ENCODE assay signal across 8 cellular contexts in the genomic region with DNA sequence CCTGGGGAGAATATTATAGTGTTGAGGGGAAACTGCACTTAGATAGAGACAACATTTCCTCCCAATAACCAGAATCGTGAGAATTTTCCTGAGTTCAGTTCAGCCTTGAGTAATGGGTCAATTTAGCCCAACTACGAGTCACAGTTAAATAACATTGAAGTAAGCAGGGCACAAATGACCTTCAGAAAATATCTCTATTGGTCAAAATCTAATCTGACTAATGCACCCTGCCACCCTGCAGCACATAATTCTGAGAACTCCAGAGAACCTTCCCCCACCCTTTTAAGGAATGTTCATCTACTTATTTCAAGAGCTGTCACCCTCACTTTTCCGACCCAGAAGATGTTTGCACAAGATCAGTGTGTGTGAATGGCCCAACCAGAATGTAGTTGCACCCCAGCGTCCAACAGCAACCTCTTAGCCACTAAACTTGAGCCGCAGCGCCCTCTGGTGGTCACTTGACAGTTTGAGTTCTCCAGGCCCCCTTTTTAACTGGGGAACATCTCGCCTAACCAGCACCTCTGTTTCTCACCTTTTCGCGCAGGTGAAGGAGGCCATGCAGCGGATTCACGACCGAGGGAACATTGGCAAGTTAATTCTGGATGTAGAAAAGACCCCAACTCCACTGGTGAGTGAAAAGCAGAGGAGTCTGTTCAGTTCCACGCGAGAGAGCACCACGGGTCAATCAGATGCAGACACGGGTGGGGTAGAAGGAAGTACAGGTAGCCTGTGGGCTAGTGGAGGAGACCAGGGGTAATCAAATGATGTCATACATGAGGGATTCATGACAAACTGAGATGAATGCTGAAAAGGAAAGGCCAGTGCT. TPM values are rescaled to one million over a fixed set of nuclear protein-coding genes. Genes with fewer than 3 reads are reported as not detected.
DNase-seq lines count a peak whose midpoint lies in the region; ATAC-seq, FAIRE-seq and TF ChIP-seq lines count a peak whose summit lies in the region.

No MANE protein-coding gene starts in this region.

- H3K27me3 ChIP-seq in DOHH2 (ENCODE audit: control insufficient read depth, low read length): peaks cover 8% of the 10 kb centered on the region
- H3K27me3 ChIP-seq in GM12878 (replicated peaks in 1 of 2; ENCODE audit: control insufficient read depth in 2 of 2, insufficient read depth in 2 of 2, low read length in 1 of 2): no peaks in the 10 kb centered on the region
- H3K27me3 ChIP-seq in iPS DF 6.9 (ENCODE audit: control insufficient read depth, insufficient read depth, low read length): no peaks in the 10 kb centered on the region
- H3K27me3 ChIP-seq in spleen (replicated peaks in 1 of 7): peaks cover 0 to 27% (median 0%) of the 10 kb centered on the region in 7 donors

- H3K79me2 ChIP-seq in DOHH2 (ENCODE audit: control insufficient read depth, low read length) (no peaks in the 10 kb centered on the region), GM12878 (ENCODE audit: control insufficient read depth, insufficient read depth, low read length) (no peaks in the 10 kb centered on the region)

- ATAC-seq in GM12878 (peak; percentile 95), GM18873 (IDR thresholded peaks at IDR 0.05; ENCODE audit: low FRiP score, unreplicated experiment) (no peak)

- POLR2A ChIA-PET in GM12878 (lab: Charles Lee): no interaction called here

- H3K9me3 ChIP-seq in DOHH2 (ENCODE audit: control insufficient read depth, insufficient read depth, low read length): no peaks in the 10 kb centered on the region
- no peaks in the 10 kb centered on the region for H3K9me3 ChIP-seq in GM12878 (replicated peaks; ENCODE audit: control insufficient read depth, insufficient read depth, low read length)
- H3K9me3 ChIP-seq in iPS DF 6.9 (ENCODE audit: control insufficient read depth, insufficient read depth, low read length): no peaks in the 10 kb centered on the region
- no peaks in the 10 kb centered on the region for H3K9me3 ChIP-seq in spleen

- no peak overlapping the region for H2AFZ ChIP-seq in GM12878 (ENCODE audit: control insufficient read depth, low read depth, low read length)

- peak; percentile 96 for FAIRE-seq in GM12878 (lab: Jason Lieb, UNC)

- SMC1A ChIA-PET in GM12878 (lab: Charles Lee; ENCODE audit: uncharacterized antibody, unreplicated experiment): interaction anchor here (1.7 to 2.0 kb wide), 2 partner anchors 11 to 294 kb away, joined by 5 read pairs; no protein-coding TSS in a partner anchor

- 7% methylated on average over 16 of the region's 16 CpGs for WGBS in GM12878 (ENCODE audit: insufficient coverage, insufficient replicate concordance, low lambda C conversion rate, missing lambda C conversion rate)
- no CpG with 5 or more reads among the region's 16 CpGs for WGBS in iPS DF 6.9 (ENCODE audit: insufficient coverage, insufficient read length)
- 25 to 33% (median 31%) methylated on average over 16 of the region's 16 CpGs for WGBS in spleen, 5 donors

- peak; percentile 96 for TF ChIP-seq RAD21 in GM12878 (IDR thresholded peaks at IDR 0.05; ENCODE audit: insufficient read depth, low read depth, low read length)

- no peak overlapping the region for H3K4me2 ChIP-seq in DOHH2 (ENCODE audit: low read length)
- H3K4me2 ChIP-seq in GM12878 (ENCODE audit: control insufficient read depth, insufficient read depth): no peak overlapping the region

- no peak overlapping the region for H3K9ac ChIP-seq in GM12878 (ENCODE audit: control insufficient read depth, insufficient read depth, low read length)

- in situ Hi-C loops in GM12878 (cut with MboI): loop anchor here (5.0 kb wide), 1 partner anchor 294 kb away; no protein-coding TSS in a partner anchor

- TF ChIP-seq CTCF in DOHH2 (IDR thresholded peaks at IDR 0.05; ENCODE audit: low read depth, low read length, poor library complexity, severe bottlenecking): peak; percentile 80
- TF ChIP-seq CTCF in GM12878 (IDR thresholded peaks at IDR 0.05 in 2 of 3, conservative IDR thresholded peaks at IDR 0.05 in 1 of 3; ENCODE audit: control insufficient read depth in 2 of 3, extremely low read depth in 1 of 3, insufficient read depth in 1 of 3, low read depth in 3 of 3, low read length in 3 of 3): peak; percentile 68 to 90 (median 76)
- peak; percentile 47 to 80 (median 74) for TF ChIP-seq CTCF in spleen (IDR thresholded peaks at IDR 0.05 in 8 of 11, conservative IDR thresholded peaks at IDR 0.05 in 3 of 11)

- H3K36me3 ChIP-seq in DOHH2 (ENCODE audit: control insufficient read depth, low read length): no peaks in the 10 kb centered on the region
- H3K36me3 ChIP-seq in GM12878 (ENCODE audit: control insufficient read depth in 2 of 2, insufficient read depth in 2 of 2, low read length in 1 of 2): no peaks in the 10 kb centered on the region
- no peaks in the 10 kb centered on the region for H3K36me3 ChIP-seq in iPS DF 6.9 (ENCODE audit: control insufficient read depth, insufficient read depth, low read length)
- no peaks in the 10 kb centered on the region for H3K36me3 ChIP-seq in spleen

- H3K27ac ChIP-seq in DOHH2 (ENCODE audit: low read depth, low read length) (no peak overlapping the region), GM12878 (ENCODE audit: control insufficient read depth, insufficient read depth) (no peak overlapping the region), iPS DF 6.9 (ENCODE audit: low read length) (no peak overlapping the region), spleen (no peak overlapping the region)

- DNase-seq in H4 (ENCODE audit: low spot score): peak; percentile 57
- DNase-seq in NAMALWA (ENCODE audit: low spot score): peak; percentile 80
- peak; percentile 77 for DNase-seq in T-helper 9 cell
- no peak for DNase-seq in GM12878 (ENCODE audit: low read depth, low spot score)
- DNase-seq in iPS DF 6.9 (ENCODE audit: low read depth, low spot score): peak; percentile 97
- DNase-seq in spleen: peak; percentile 90

- H3K4me1 ChIP-seq in DOHH2 (ENCODE audit: control insufficient read depth, low read length): no peaks in the 10 kb centered on the region
- H3K4me1 ChIP-seq in GM12878 (ENCODE audit: control insufficient read depth, insufficient read depth, low read length): no peaks in the 10 kb centered on the region
- H3K4me1 ChIP-seq in iPS DF 6.9 (ENCODE audit: control insufficient read depth, insufficient read depth, low read length): peaks cover 4% of the 10 kb centered on the region; the same call in 1 of the 2 replicates
- H3K4me1 ChIP-seq in spleen: no peaks in the 10 kb centered on the region

- no peaks in the 10 kb centered on the region for H3F3A ChIP-seq in DOHH2 (ENCODE audit: control insufficient read depth, insufficient read depth)

- TF ChIP-seq EP300 in GM12878 (IDR thresholded peaks at IDR 0.05; ENCODE audit: borderline replicate concordance in 1 of 2, control insufficient read depth in 1 of 2, low read depth in 2 of 2, low read length in 2 of 2): no peak

- H3K4me3 ChIP-seq in DOHH2 (ENCODE audit: low read length) (no peak overlapping the region), GM12878 (no peak overlapping the region), iPS DF 6.9 (ENCODE audit: low read length) (no peak overlapping the region), spleen (no peak overlapping the region)

- intact Hi-C loops in GM12878 (cut with micrococcal nuclease; ENCODE audit: unreplicated experiment) (loop anchor here (1.0 to 10.0 kb wide), 4 partner anchors 19 to 737 kb away; no protein-coding TSS in a partner anchor), spleen (cut with DNase I; ENCODE audit: low total_unique reads) (loop anchor here (1.0 kb wide), 1 partner anchor 296 kb away; no protein-coding TSS in a partner anchor)

- no peak for TF ChIP-seq POLR2A in GM12878 (IDR thresholded peaks at IDR 0.05; ENCODE audit: low read depth, low read length)
- no peak for TF ChIP-seq POLR2A in spleen (IDR thresholded peaks at IDR 0.05)

- RAD21 ChIA-PET in GM12878 (lab: Charles Lee; ENCODE audit: unreplicated experiment): interaction anchor here (1.3 kb wide), 1 partner anchor 21 kb away, joined by 3 read pairs; no protein-coding TSS in a partner anchor

- BruUV-seq in GM12878 (replicated peaks; lab: Mats Ljungman, UMichigan): no TSS peak

- H3K9me2 ChIP-seq in DOHH2 (replicated peaks; ENCODE audit: control insufficient read depth, low read length): no peaks in the 10 kb centered on the region

- no peaks in the 10 kb centered on the region for H4K20me1 ChIP-seq in DOHH2 (ENCODE audit: control insufficient read depth, insufficient read depth, low read depth, low read length)
- H4K20me1 ChIP-seq in GM12878 (ENCODE audit: control insufficient read depth, insufficient read depth): no peaks in the 10 kb centered on the region

- CTCF ChIA-PET in GM12878 (lab: Yijun Ruan, JAX): interaction anchor here (0.8 to 2.3 kb wide), 11 partner anchors 11 to 297 kb away, joined by 3 to 12 read pairs (median 5); no protein-coding TSS in a partner anchor

TF ChIP-seq in GM12878, 131 proteins besides CTCF, POLR2A, EP300 and RAD21:
- TF ChIP-seq PAX5 (IDR thresholded peaks at IDR 0.05; ENCODE audit: borderline replicate concordance, low read depth, low read length) (no peak), SMC3 (IDR thresholded peaks at IDR 0.05; ENCODE audit: borderline replicate concordance, low read length) (peak; percentile 97), YY1 (IDR thresholded peaks at IDR 0.05; ENCODE audit: low read depth, low read length) (peak; percentile 59; the same call in 1 of the 2 replicates), NRF1 (conservative IDR thresholded peaks at IDR 0.05; ENCODE audit: low read depth, low read length) (no peak), CREB1 (IDR thresholded peaks at IDR 0.05; ENCODE audit: low read depth) (no peak), RUNX3 (IDR thresholded peaks at IDR 0.05; ENCODE audit: low read length) (peak; percentile 14; the same call in 1 of the 2 replicates), STAT1 (conservative IDR thresholded peaks at IDR 0.05) (no peak)

RNA-seq across cellular contexts. Expression of a gene that starts 50.8 kb away (rescaled TPM):
- total RNA-seq in H4 (2014; rRNA removed; shearing (Covaris generic)): 10.9 TPM in 2 replicates
- total RNA-seq in GM12878 (2013; cell fraction: nucleolus; rRNA removed): not detected in 2 replicates
- total RNA-seq in GM12878 (2014; rRNA removed) (not detected in 2 replicates), GM12878 (2014; rRNA removed; fragmentation: Illumina TruSeq; extraction: Trizol) (not detected in 2 replicates), GM12878 (2021) (not detected in 2 replicates), spleen (not detected)
- polyA plus RNA-seq in GM12878 (2011; ENCODE audit: low read depth): not detected
- polyA plus RNA-seq in GM12878 (2011; rRNA removed) (not detected in 2 replicates), GM12878 (2014; fragmentation: Illumina TruSeq; extraction: Trizol) (not detected in 2 replicates), GM12878 (2014; fragmentation: Nextera tagmentation; extraction: Ambion mirVana) (not detected), GM12878 (2014; rRNA removed) (not detected in 2 replicates), GM12878 (2016; fragmentation: Nextera tagmentation; extraction: Ambion mirVana) (not detected), spleen (not detected)
- not detected in 2 replicates for polyA plus RNA-seq in GM12878 (2011; cell fraction: cytosol; rRNA removed)
- not detected in 2 replicates for polyA plus RNA-seq in GM12878 (2011; cell fraction: nucleus; rRNA removed)
- polyA plus RNA-seq in GM12878 (2012): not detected in 2 replicates
- polyA minus RNA-seq in GM12878 (2011; rRNA and poly(A)+ RNA removed): not detected in 2 replicates
- not detected in 2 replicates for polyA minus RNA-seq in GM12878 (2011; cell fraction: cytosol; rRNA and poly(A)+ RNA removed)
- polyA minus RNA-seq in GM12878 (2011; cell fraction: nucleus; rRNA and poly(A)+ RNA removed): not detected in 2 replicates

Comparison
In these comparisons a context has a peak if more than half of its experiments do, and no peak if none do; other contexts are left out.
1. RNA of a gene that starts 50.8 kb away (total RNA-seq): 10.9 TPM in H4; not detected in GM12878 and not detected in spleen; every median in the first group is over 10 times any median in the second.
2. Peak in every context shown above with its lines, with median percentiles within 50 percentile points of each other: CTCF ChIP-seq.